In the genomic region with DNA sequence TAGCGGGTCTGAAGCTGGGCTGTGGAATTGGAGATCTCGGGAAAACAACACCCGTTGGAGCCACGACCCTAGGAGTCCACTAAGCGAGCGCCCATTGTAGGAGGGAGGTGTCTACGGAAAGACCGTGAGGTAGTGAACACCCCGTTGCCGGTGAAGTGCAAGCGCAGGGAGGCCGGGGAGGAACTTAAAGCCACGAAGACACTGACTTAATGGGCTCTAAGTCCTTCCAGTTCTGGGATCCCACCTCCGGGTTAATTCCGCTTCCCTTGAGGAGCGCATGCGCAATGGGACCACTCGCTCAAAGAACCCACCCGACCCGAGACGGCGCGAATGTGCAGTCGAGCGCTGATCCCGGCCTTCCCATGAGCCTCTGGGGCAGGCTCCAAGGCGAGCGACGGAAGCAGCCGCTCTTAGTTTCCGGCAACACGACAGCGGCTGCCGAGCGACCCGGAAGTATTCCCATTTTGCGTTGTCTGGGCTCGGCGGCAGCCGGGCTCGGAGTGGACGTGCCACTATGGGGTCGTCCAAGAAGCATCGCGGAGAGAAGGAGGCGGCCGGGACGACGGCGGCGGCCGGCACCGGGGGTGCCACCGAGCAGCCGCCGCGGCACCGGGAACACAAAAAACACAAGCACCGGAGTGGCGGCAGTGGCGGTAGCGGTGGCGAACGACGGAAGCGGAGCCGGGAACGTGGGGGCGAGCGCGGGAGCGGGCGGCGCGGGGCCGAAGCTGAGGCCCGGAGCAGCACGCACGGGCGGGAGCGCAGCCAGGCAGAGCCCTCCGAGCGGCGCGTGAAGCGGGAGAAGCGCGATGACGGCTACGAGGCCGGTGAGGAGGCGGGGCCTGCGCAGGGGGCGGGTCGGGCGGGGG, we compare ENCODE assay signal across 8 cellular contexts. TPM values are rescaled to one million over a fixed set of nuclear protein-coding genes. Genes with fewer than 3 reads are reported as not detected.
DNase-seq lines count a peak whose midpoint lies in the region; ATAC-seq and TF ChIP-seq lines count a peak whose summit lies in the region.

A gene with protein sequence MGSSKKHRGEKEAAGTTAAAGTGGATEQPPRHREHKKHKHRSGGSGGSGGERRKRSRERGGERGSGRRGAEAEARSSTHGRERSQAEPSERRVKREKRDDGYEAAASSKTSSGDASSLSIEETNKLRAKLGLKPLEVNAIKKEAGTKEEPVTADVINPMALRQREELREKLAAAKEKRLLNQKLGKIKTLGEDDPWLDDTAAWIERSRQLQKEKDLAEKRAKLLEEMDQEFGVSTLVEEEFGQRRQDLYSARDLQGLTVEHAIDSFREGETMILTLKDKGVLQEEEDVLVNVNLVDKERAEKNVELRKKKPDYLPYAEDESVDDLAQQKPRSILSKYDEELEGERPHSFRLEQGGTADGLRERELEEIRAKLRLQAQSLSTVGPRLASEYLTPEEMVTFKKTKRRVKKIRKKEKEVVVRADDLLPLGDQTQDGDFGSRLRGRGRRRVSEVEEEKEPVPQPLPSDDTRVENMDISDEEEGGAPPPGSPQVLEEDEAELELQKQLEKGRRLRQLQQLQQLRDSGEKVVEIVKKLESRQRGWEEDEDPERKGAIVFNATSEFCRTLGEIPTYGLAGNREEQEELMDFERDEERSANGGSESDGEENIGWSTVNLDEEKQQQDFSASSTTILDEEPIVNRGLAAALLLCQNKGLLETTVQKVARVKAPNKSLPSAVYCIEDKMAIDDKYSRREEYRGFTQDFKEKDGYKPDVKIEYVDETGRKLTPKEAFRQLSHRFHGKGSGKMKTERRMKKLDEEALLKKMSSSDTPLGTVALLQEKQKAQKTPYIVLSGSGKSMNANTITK (plus strand): TSS at position 468 of the 869 bp plus-strand sequence. CDS start 47 bp downstream, at position 515.

- H3K27ac ChIP-seq in BLaER1 (peak within 1 kb of the TSS; percentile 98), coronary artery (peak within 1 kb of the TSS; percentile 86 to 96), layer of hippocampus (ENCODE audit: low read depth, low read length) (peak within 1 kb of the TSS; percentile 70)

- CTCF ChIA-PET in activated CD4-positive, alpha-beta T cell treated with anti-CD3 and anti-CD28 coated beads, Interleukin-2, amount 10 ng/mL, durations not matched to agents 7 days and 5 days (lab: Charles Lee): interaction anchor here (1.0 to 8.2 kb wide), 5 partner anchors 25 to 181 kb away, joined by 3 to 40 read pairs (median 4); a partner anchor contains a TSS

- no peak for TF ChIP-seq CTCF in coronary artery (IDR thresholded peaks at IDR 0.05)

- peak within 1 kb of the TSS; percentile 96 for H3K27ac Mint-ChIP-seq in activated CD4-positive, alpha-beta T cell treated with anti-CD3 and anti-CD28 coated beads, Interleukin-2, amount 10 ng/mL, durations not matched to agents 7 days and 5 days

- peaks cover 31% of the 10 kb centered on the region for H4K20me1 ChIP-seq in BLaER1

- POLR2A ChIA-PET in activated CD4-positive, alpha-beta T cell treated with anti-CD3 and anti-CD28 coated beads, Interleukin-2, amount 10 ng/mL, durations not matched to agents 7 days and 5 days (lab: Charles Lee): no interaction called here

- peak; percentile 93 for ATAC-seq in GM19328 (IDR thresholded peaks at IDR 0.05; ENCODE audit: unreplicated experiment)
- ATAC-seq in HG03521 (IDR thresholded peaks at IDR 0.05; ENCODE audit: unreplicated experiment): peak; percentile 89

- peaks cover 35% of the 10 kb centered on the region for H3K36me3 ChIP-seq in BLaER1

- no peaks in the 10 kb centered on the region for H3K9me3 Mint-ChIP-seq in activated CD4-positive, alpha-beta T cell treated with anti-CD3 and anti-CD28 coated beads, Interleukin-2, amount 10 ng/mL, durations not matched to agents 7 days and 5 days

- H3K9ac ChIP-seq in BLaER1: peak within 1 kb of the TSS; percentile 98

- H3K9me3 ChIP-seq in BLaER1: no peaks in the 10 kb centered on the region

- peaks cover 51% of the 10 kb centered on the region for H3K4me1 Mint-ChIP-seq in activated CD4-positive, alpha-beta T cell treated with anti-CD3 and anti-CD28 coated beads, Interleukin-2, amount 10 ng/mL, durations not matched to agents 7 days and 5 days

- peak within 1 kb of the TSS; percentile 93 for H3K4me3 Mint-ChIP-seq in activated CD4-positive, alpha-beta T cell treated with anti-CD3 and anti-CD28 coated beads, Interleukin-2, amount 10 ng/mL, durations not matched to agents 7 days and 5 days

- peaks cover 30% of the 10 kb centered on the region for H3K36me3 Mint-ChIP-seq in activated CD4-positive, alpha-beta T cell treated with anti-CD3 and anti-CD28 coated beads, Interleukin-2, amount 10 ng/mL, durations not matched to agents 7 days and 5 days (ENCODE audit: low read depth)

- peak within 1 kb of the TSS; percentile 93 for H3K4me2 ChIP-seq in BLaER1

- DNase-seq in NCI-H748 (lab: John Stamatoyannopoulos, UW; ENCODE audit: unreplicated experiment) (peak; percentile 98), coronary artery (ENCODE audit: low spot score) (peak; percentile 98)
- DNase-seq in activated CD4-positive, alpha-beta T cell treated with anti-CD3 and anti-CD28 coated beads, Interleukin-2, amount 10 ng/mL, durations not matched to agents 7 days and 5 days: peak; percentile 97
- peak; percentile 84 to 95 (median 90) for DNase-seq in stimulated activated CD4-positive, alpha-beta T cell treated with anti-CD3 and anti-CD28 coated beads, Interleukin-1b, Interleukin-23, amount 100 ng/mL, for 24 hours (ENCODE audit: low read depth in 4 of 4, low spot score in 1 of 4)

- H3K4me3 ChIP-seq in BLaER1 (peak within 1 kb of the TSS; percentile 99), coronary artery (peak within 1 kb of the TSS; percentile 100)

- H3K27me3 Mint-ChIP-seq in activated CD4-positive, alpha-beta T cell treated with anti-CD3 and anti-CD28 coated beads, Interleukin-2, amount 10 ng/mL, durations not matched to agents 7 days and 5 days: no peaks in the 10 kb centered on the region

- H3K4me1 ChIP-seq in BLaER1: peaks cover 63% of the 10 kb centered on the region

- H3K27me3 ChIP-seq in BLaER1 (no peaks in the 10 kb centered on the region), layer of hippocampus (ENCODE audit: control insufficient read depth, insufficient read depth, low read length) (no peaks in the 10 kb centered on the region)

RNA-seq across cellular contexts. Expression of the gene that starts here (rescaled TPM):
- 10 to 100 TPM; 79.6 to 81.7 TPM for total RNA-seq in activated CD4-positive, alpha-beta T cell treated with anti-CD3 and anti-CD28 coated beads, Interleukin-2, amount 10 ng/mL, durations not matched to agents 7 days and 5 days

Comparison
In these comparisons a context has a peak if more than half of its experiments do, and no peak if none do; other contexts are left out.
1. Peak in every context shown above with its lines: DNase-seq, ATAC-seq, H3K4me3 ChIP-seq and H3K27ac ChIP-seq.